ENCODE assay signal across 23 cellular contexts in the genomic region with DNA sequence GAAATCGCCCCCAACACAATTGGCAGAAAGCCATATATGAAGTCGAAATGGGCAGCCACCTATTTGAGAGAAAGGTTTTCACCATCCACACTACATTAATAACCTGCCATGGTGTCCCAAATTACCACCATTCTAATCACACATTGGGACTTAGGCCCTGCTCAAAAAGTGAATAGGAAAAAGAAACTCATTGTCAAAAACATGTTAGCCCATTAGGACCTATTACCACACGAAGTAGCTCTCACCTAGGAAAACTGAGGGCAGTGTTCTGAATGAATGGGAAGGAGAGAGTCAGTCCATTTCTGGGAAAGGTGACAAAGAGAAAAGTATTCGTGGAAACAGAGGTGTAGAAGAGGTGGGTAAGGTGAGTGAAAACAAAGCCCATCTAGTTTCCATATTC.
"Had no signal": no experiment of that assay in that cellular context is flagged by ENCODE, and none has a peak within 500 bp of the region (broad histone marks: within the 10 kb centered on the region; RNA-seq: fewer than 3 reads in every experiment).

No MANE protein-coding gene starts in this region.

- H3K4me1 ChIP-seq: left lung, lower lobe of right lung, right atrium auricular region, suprapubic skin, tibial artery, uterus had no signal

- H3K36me3 ChIP-seq: left lung, lower lobe of right lung, ovary, right atrium auricular region, suprapubic skin, thoracic aorta, tibial artery, uterus had no signal

- H3K27ac Mint-ChIP-seq: immature natural killer cell; progenitor cell of endocrine pancreas; stimulated activated effector memory CD8-positive, alpha-beta T cell treated with anti-CD3 and anti-CD28 coated beads, Interleukin-12 subunit alpha, Interleukin-12 subunit beta, amount 100 ng/mL, for 72 hours; stimulated activated naive CD8-positive, alpha-beta T cell treated with anti-CD3 and anti-CD28 coated beads, Interleukin-15, Interleukin-2, amounts not matched to agents 100 ng/mL and 50 ng/mL, for 24 hours; type B pancreatic cell had no signal

- H3K27ac ChIP-seq: left lung, lower lobe of right lung, ovary, right atrium auricular region, skin epidermis, suprapubic skin, thoracic aorta, tibial artery, uterus had no signal

- H3K9me3 ChIP-seq: left lung, lower lobe of right lung, ovary, right atrium auricular region, suprapubic skin, thoracic aorta, tibial artery, uterus had no signal

- H3K9me3 Mint-ChIP-seq: immature natural killer cell; stimulated activated effector memory CD8-positive, alpha-beta T cell treated with anti-CD3 and anti-CD28 coated beads, Interleukin-12 subunit alpha, Interleukin-12 subunit beta, amount 100 ng/mL, for 72 hours; stimulated activated naive CD8-positive, alpha-beta T cell treated with anti-CD3 and anti-CD28 coated beads, Interleukin-15, Interleukin-2, amounts not matched to agents 100 ng/mL and 50 ng/mL, for 24 hours had no signal

- H3K36me3 Mint-ChIP-seq: immature natural killer cell; stimulated activated effector memory CD8-positive, alpha-beta T cell treated with anti-CD3 and anti-CD28 coated beads, Interleukin-12 subunit alpha, Interleukin-12 subunit beta, amount 100 ng/mL, for 72 hours had no signal

- H3K4me3 ChIP-seq: left lung, lower lobe of right lung, ovary, right atrium auricular region, skin epidermis, suprapubic skin, thoracic aorta, tibial artery, uterus had no signal

- H3K4me3 Mint-ChIP-seq: immature natural killer cell; naive thymus-derived CD8-positive, alpha-beta T cell; stimulated activated effector memory CD8-positive, alpha-beta T cell treated with anti-CD3 and anti-CD28 coated beads, Interleukin-12 subunit alpha, Interleukin-12 subunit beta, amount 100 ng/mL, for 72 hours; stimulated activated naive CD8-positive, alpha-beta T cell treated with anti-CD3 and anti-CD28 coated beads, Interleukin-15, Interleukin-2, amounts not matched to agents 100 ng/mL and 50 ng/mL, for 24 hours; type B pancreatic cell had no signal

- ATAC-seq: left colon; left lung; lower lobe of right lung; naive thymus-derived CD8-positive, alpha-beta T cell; sciatic nerve; stimulated activated effector memory CD8-positive, alpha-beta T cell treated with anti-CD3 and anti-CD28 coated beads, Interleukin-12 subunit alpha, Interleukin-12 subunit beta, amount 100 ng/mL, for 72 hours had no signal

- H3K27me3 Mint-ChIP-seq: naive thymus-derived CD8-positive, alpha-beta T cell; progenitor cell of endocrine pancreas; stimulated activated naive CD8-positive, alpha-beta T cell treated with anti-CD3 and anti-CD28 coated beads, Interleukin-15, Interleukin-2, amounts not matched to agents 100 ng/mL and 50 ng/mL, for 24 hours; type B pancreatic cell had no signal

- DNase-seq: hypothalamus; immature natural killer cell; kidney; left colon; left lung; lower lobe of right lung; mammary epithelial cell; mesenchymal stem cell; naive thymus-derived CD8-positive, alpha-beta T cell; ovary; stimulated activated CD4-positive, alpha-beta T cell treated with anti-CD3 and anti-CD28 coated beads, Interleukin-4, amount 100 ng/mL, for 24 hours; stimulated activated naive CD4-positive, alpha-beta T cell; tibial artery; uterus had no signal

- H3K27me3 ChIP-seq: left lung, ovary, right atrium auricular region, suprapubic skin, tibial artery had no signal
